In genomic region chr9:124818431-124819281, GRCh38 we compare ENCODE assay signal across 9 cellular contexts. TPM values are rescaled to one million over a fixed set of nuclear protein-coding genes. Genes with fewer than 3 reads are reported as not detected.
A peak's percentile ranks its signal among the peaks of the same experiment; 100 is the strongest.
DNase-seq lines count a peak whose midpoint lies in the region; ATAC-seq, FAIRE-seq and TF ChIP-seq lines count a peak whose summit lies in the region.
"Had no signal": no experiment of that assay in that cellular context is flagged by ENCODE, and none has a peak within 500 bp of the region (broad histone marks: within the 10 kb centered on the region; RNA-seq: fewer than 3 reads in every experiment).

No MANE protein-coding gene starts in this region.

- ATAC-seq in K562 (peak; percentile 75), GM19463 (IDR thresholded peaks at IDR 0.05; ENCODE audit: unreplicated experiment) (no peak), HG03095 (IDR thresholded peaks at IDR 0.05; ENCODE audit: unreplicated experiment) (no peak), GM18868 (IDR thresholded peaks at IDR 0.05; ENCODE audit: unreplicated experiment) (no peak)

- no peak overlapping the region for H2BK120ac ChIP-seq in neuronal stem cell (ENCODE audit: low read depth, low read length)

- WGBS in GM23248 (ENCODE audit: low coverage in 1 of 2, low lambda C conversion rate in 2 of 2, missing lambda C conversion rate in 2 of 2), 2 experiments, result 39 to 41% methylated on average over 18 of the region's 18 CpGs
- WGBS in K562 (ENCODE audit: insufficient coverage, low coverage, missing lambda C conversion rate), result 21% methylated on average over 18 of the region's 18 CpGs
- no CpG with 5 or more reads among the region's 18 CpGs for WGBS in neuronal stem cell (ENCODE audit: extremely low coverage in 2 of 2, insufficient read length in 2 of 2, insufficient replicate concordance in 1 of 2), 2 donors

- H3K9me3 ChIP-seq in GM23248 (ENCODE audit: low read depth) (no peaks in the 10 kb centered on the region), K562 (replicated peaks; ENCODE audit: control insufficient read depth, insufficient read depth, low read depth, low read length) (no peaks in the 10 kb centered on the region), neuronal stem cell (replicated peaks in 1 of 2; ENCODE audit: control insufficient read depth in 2 of 2, insufficient read depth in 1 of 2, low read depth in 1 of 2, low read length in 2 of 2) (no peaks in the 10 kb centered on the region)

- POLR2A ChIA-PET in K562 (lab: Yijun Ruan, JAX), result interaction anchor here (0.6 to 1.5 kb wide), 7 partner anchors 11 to 89 kb away, joined by 3 to 5 read pairs (median 4); no protein-coding TSS in a partner anchor

- CTCF ChIA-PET in K562 (lab: Yijun Ruan, JAX; ENCODE audit: low intra/inter-chr PET ratio), result no interaction called here

- H3K27me3 ChIP-seq in GM23248 (replicated peaks; ENCODE audit: insufficient read depth), result no peaks in the 10 kb centered on the region
- H3K27me3 ChIP-seq in K562 (ENCODE audit: control insufficient read depth in 2 of 2, insufficient read depth in 2 of 2, low read length in 2 of 2), result no peaks in the 10 kb centered on the region
- H3K27me3 ChIP-seq in neuronal stem cell (ENCODE audit: control insufficient read depth in 3 of 3, insufficient read depth in 3 of 3, low read depth in 1 of 3, low read length in 3 of 3), result peaks cover 0 to 6% (median 0%) of the 10 kb centered on the region in 3 experiments

- H3K23ac ChIP-seq in neuronal stem cell (ENCODE audit: low read depth, low read length, poor library complexity), result peak overlapping the region; percentile 62

- peak in 1 of 3 experiments; percentile 26; a peak in 2 of 6 replicates for TF ChIP-seq CTCF in K562 (IDR thresholded peaks at IDR 0.05 in 2 of 3, conservative IDR thresholded peaks at IDR 0.05 in 1 of 3; ENCODE audit: insufficient read depth in 2 of 3, low read depth in 1 of 3, low read length in 3 of 3)

- H4K20me1 ChIP-seq in GM23248 (ENCODE audit: insufficient read depth), result no peaks in the 10 kb centered on the region
- H4K20me1 ChIP-seq in K562 (replicated peaks; ENCODE audit: control insufficient read depth, insufficient read depth, low read length), result no peaks in the 10 kb centered on the region

- H3K27ac ChIP-seq in GM23248 (no peak overlapping the region), K562 (ENCODE audit: extremely low read depth, low read depth, low read length) (no peak overlapping the region), neuronal stem cell (replicated peaks; ENCODE audit: low read length) (no peak overlapping the region)

- H3F3A ChIP-seq in GM23248 (ENCODE audit: insufficient read depth), result peaks cover 4% of the 10 kb centered on the region

- H3K9ac ChIP-seq in GM23248 (no peak overlapping the region), K562 (ENCODE audit: insufficient read depth in 1 of 2, low read depth in 2 of 2, low read length in 2 of 2) (peak overlapping the region in 1 of 2 experiments; percentile 84; a peak in 2 of 4 replicates), neuronal stem cell (ENCODE audit: low read depth, low read length, poor library complexity) (peak overlapping the region; percentile 46)

- no peak for TF ChIP-seq POLR2A in K562 (conservative IDR thresholded peaks at IDR 0.05)

- H3K14ac ChIP-seq in neuronal stem cell (ENCODE audit: low read length), result peak overlapping the region; percentile 10

- peak overlapping the region; percentile 42 for H3K18ac ChIP-seq in neuronal stem cell (ENCODE audit: low read length)

- peak overlapping the region; percentile 91 for H2BK15ac ChIP-seq in neuronal stem cell (ENCODE audit: low read length)

- BruUV-seq in K562 (replicated peaks; lab: Mats Ljungman, UMichigan), result no TSS peak

- H2BK5ac ChIP-seq in neuronal stem cell (ENCODE audit: low read length), result no peak overlapping the region

- intact Hi-C loops in K562 (cut with micrococcal nuclease), result no loop called here

- no peak overlapping the region for H3K4me2 ChIP-seq in GM23248 (ENCODE audit: unreplicated experiment)
- peak overlapping the region; percentile 40 for H3K4me2 ChIP-seq in K562 (ENCODE audit: insufficient read depth, low read length)
- no peak overlapping the region for H3K4me2 ChIP-seq in neuronal stem cell (ENCODE audit: insufficient read depth, low read length, poor library complexity, severe bottlenecking)

- H3K4me3 ChIP-seq in GM23248, result no peak overlapping the region
- no peak overlapping the region for H3K4me3 ChIP-seq in K562
- no peak overlapping the region for H3K4me3 ChIP-seq in neuronal stem cell (ENCODE audit: low read length in 2 of 2)

- no peak overlapping the region for H2AK5ac ChIP-seq in neuronal stem cell (ENCODE audit: low read depth, low read length)

- no peaks in the 10 kb centered on the region for H3K79me1 ChIP-seq in neuronal stem cell (ENCODE audit: low read depth, low read length)

- H2BK12ac ChIP-seq in neuronal stem cell (ENCODE audit: low read length), result no peak overlapping the region

- H2AFZ ChIP-seq in GM23248 (no peak overlapping the region), K562 (ENCODE audit: low read depth, low read length) (peak overlapping the region; percentile 90), neuronal stem cell (ENCODE audit: low read length) (peak overlapping the region; percentile 70)

- H3K9me1 ChIP-seq in K562 (ENCODE audit: control insufficient read depth, insufficient read depth, low read length), result no peaks in the 10 kb centered on the region

- peak; percentile 61 for FAIRE-seq in K562 (lab: Jason Lieb, UNC)

- no peak overlapping the region for H4K8ac ChIP-seq in neuronal stem cell (ENCODE audit: low read depth, low read length)

- DNase-seq in GM23248 (peak; percentile 69), M059J (ENCODE audit: low read depth) (peak; percentile 97), K562 (ENCODE audit: extremely low read depth in 1 of 4, low spot score in 3 of 4) (peak in 3 of 4 experiments; percentile 44 to 60 (median 50)), neuronal stem cell (ENCODE audit: low spot score) (no peak), superior temporal gyrus (ENCODE audit: extremely low spot score) (no peak)
- DNase-seq: head of caudate nucleus had no signal

- TF ChIP-seq RAD21 in K562 (CRISPR knock-in tag; conservative IDR thresholded peaks at IDR 0.05 in 1 of 2, IDR thresholded peaks at IDR 0.05 in 1 of 2), result 0 out of 4 replicates have a peak, but pooled peaks of 1 of the 2 experiments have one; percentile 9

- H3K4ac ChIP-seq in neuronal stem cell (ENCODE audit: low read length), result no peak overlapping the region

- TF ChIP-seq EP300 in K562 (IDR thresholded peaks at IDR 0.05; ENCODE audit: low read length), result 0 out of 2 replicates have a peak, but pooled peaks have one; percentile 21

- in situ Hi-C loops in GM23248 (cut with MboI) (no loop called here), K562 (cut with MboI) (no loop called here)

- no peak overlapping the region for H4K91ac ChIP-seq in neuronal stem cell (ENCODE audit: low read depth, low read length, poor library complexity)

- no peaks in the 10 kb centered on the region for H3K9me2 ChIP-seq in GM23248 (ENCODE audit: insufficient read depth)

- H3K36me3 ChIP-seq in GM23248 (ENCODE audit: low read depth), result no peaks in the 10 kb centered on the region
- H3K36me3 ChIP-seq in K562 (ENCODE audit: control insufficient read depth, insufficient read depth, low read length), result no peaks in the 10 kb centered on the region
- no peaks in the 10 kb centered on the region for H3K36me3 ChIP-seq in neuronal stem cell (replicated peaks in 1 of 2; ENCODE audit: control insufficient read depth in 2 of 2, insufficient read depth in 2 of 2, low read length in 2 of 2)

- H3K79me2 ChIP-seq in GM23248 (ENCODE audit: insufficient read depth), result no peaks in the 10 kb centered on the region
- no peaks in the 10 kb centered on the region for H3K79me2 ChIP-seq in K562 (ENCODE audit: control insufficient read depth, insufficient read depth, low read length)

- H3K4me1 ChIP-seq in GM23248 (ENCODE audit: insufficient read depth), result peaks cover 3% of the 10 kb centered on the region; the same call in 1 of the 2 replicates
- H3K4me1 ChIP-seq in K562 (replicated peaks in 1 of 2; ENCODE audit: control insufficient read depth in 2 of 2, insufficient read depth in 2 of 2, low read length in 2 of 2), result peaks cover 13 to 14% of the 10 kb centered on the region in 2 experiments
- peaks cover 4 to 5% of the 10 kb centered on the region in 2 donors for H3K4me1 ChIP-seq in neuronal stem cell (ENCODE audit: control insufficient read depth in 2 of 2, insufficient read depth in 1 of 2, low read depth in 1 of 2, low read length in 2 of 2)

RNA-seq across cellular contexts. Expression of gene WDR38, which starts 34.6 kb away (rescaled TPM):
- total RNA-seq in GM23248 (2014; rRNA removed; shearing (Covaris generic)), result not detected in 2 replicates
- polyA plus RNA-seq in GM23248 (2016; fragmentation: Nextera tagmentation; extraction: Ambion mirVana) (not detected in 2 replicates), K562 (2011; rRNA removed) (not detected in 2 replicates), K562 (2014; fragmentation: Illumina TruSeq; extraction: Trizol) (not detected in 2 replicates), K562 (2014; fragmentation: Nextera tagmentation; extraction: Ambion mirVana) (not detected), K562 (2014; rRNA removed) (not detected in 2 replicates)
- not detected in 2 replicates for total RNA-seq in M059J (2014; rRNA removed; shearing (Covaris generic))
- total RNA-seq in K562 (2011; cell fraction: chromatin; rRNA removed; ENCODE audit: low replicate concordance), result not detected in 2 replicates
- not detected in 2 replicates for total RNA-seq in K562 (2011; cell fraction: nucleolus; rRNA removed)
- not detected in 2 replicates for total RNA-seq in K562 (2011; cell fraction: nucleoplasm; rRNA removed)
- total RNA-seq in K562 (2014; rRNA removed) (not detected in 2 replicates), K562 (2014; rRNA removed; fragmentation: Illumina TruSeq; extraction: Trizol) (not detected in 2 replicates), K562 (2015; rRNA removed; fragmentation: Illumina TruSeq; extraction: Trizol) (not detected in 2 replicates), K562 (2021) (not detected in 2 replicates)
- polyA plus RNA-seq in K562 (2011; cell fraction: cytosol; rRNA removed), result not detected in 2 replicates
- not detected in 2 replicates for polyA plus RNA-seq in K562 (2011; cell fraction: nucleus; rRNA removed)
- polyA plus RNA-seq in K562 (2012), result 0.05 TPM in 1 of 2 replicates, not detected in the other
- polyA minus RNA-seq in K562 (2011; rRNA and poly(A)+ RNA removed), result not detected in 2 replicates
- not detected in 2 replicates for polyA minus RNA-seq in K562 (2011; cell fraction: cytosol; rRNA and poly(A)+ RNA removed)
- polyA minus RNA-seq in K562 (2011; cell fraction: nucleus; rRNA and poly(A)+ RNA removed), result not detected in 2 replicates
- not detected for polyA plus RNA-seq in neuronal stem cell (2013, experiment 1 of 2)
- polyA plus RNA-seq in neuronal stem cell (2013, experiment 2 of 2), result not detected

RNA-seq across cellular contexts. Expression of gene OLFML2A, which starts 41.7 kb away (rescaled TPM):
- 0.11 and 0.38 TPM in 2 replicates for total RNA-seq in GM23248 (2014; rRNA removed; shearing (Covaris generic))
- 0.08 and 0.14 TPM in 2 replicates for polyA plus RNA-seq in GM23248 (2016; fragmentation: Nextera tagmentation; extraction: Ambion mirVana)
- total RNA-seq in M059J (2014; rRNA removed; shearing (Covaris generic)), result 2.4 and 9.3 TPM in 2 replicates
- not detected in 2 replicates for total RNA-seq in K562 (2011; cell fraction: chromatin; rRNA removed; ENCODE audit: low replicate concordance)
- total RNA-seq in K562 (2011; cell fraction: nucleolus; rRNA removed), result not detected in 2 replicates
- total RNA-seq in K562 (2011; cell fraction: nucleoplasm; rRNA removed), result not detected in 2 replicates
- not detected in 2 replicates for total RNA-seq in K562 (2014; rRNA removed)
- not detected in 2 replicates for total RNA-seq in K562 (2014; rRNA removed; fragmentation: Illumina TruSeq; extraction: Trizol)
- not detected in 2 replicates for total RNA-seq in K562 (2015; rRNA removed; fragmentation: Illumina TruSeq; extraction: Trizol)
- 0.09 and 0.16 TPM in 2 replicates for total RNA-seq in K562 (2021)
- not detected in 2 replicates for polyA plus RNA-seq in K562 (2011; rRNA removed)
- polyA plus RNA-seq in K562 (2011; cell fraction: cytosol; rRNA removed), result not detected in 2 replicates
- polyA plus RNA-seq in K562 (2011; cell fraction: nucleus; rRNA removed), result 0.09 TPM in 1 of 2 replicates, not detected in the other
- 0.03 TPM in 1 of 2 replicates, not detected in the other for polyA plus RNA-seq in K562 (2012)
- polyA plus RNA-seq in K562 (2014; fragmentation: Illumina TruSeq; extraction: Trizol), result not detected in 2 replicates
- not detected for polyA plus RNA-seq in K562 (2014; fragmentation: Nextera tagmentation; extraction: Ambion mirVana)
- not detected in 2 replicates for polyA plus RNA-seq in K562 (2014; rRNA removed)
- not detected in 2 replicates for polyA minus RNA-seq in K562 (2011; rRNA and poly(A)+ RNA removed)
- polyA minus RNA-seq in K562 (2011; cell fraction: cytosol; rRNA and poly(A)+ RNA removed), result not detected in 2 replicates
- polyA minus RNA-seq in K562 (2011; cell fraction: nucleus; rRNA and poly(A)+ RNA removed), result not detected in 2 replicates
- 3.4 TPM for polyA plus RNA-seq in neuronal stem cell (2013, experiment 1 of 2)
- polyA plus RNA-seq in neuronal stem cell (2013, experiment 2 of 2), result 3.6 TPM

RNA-seq across cellular contexts. Expression of gene RPL35, which starts 43.1 kb away (rescaled TPM):
- total RNA-seq in GM23248 (2014; rRNA removed; shearing (Covaris generic)), result 1,199 and 1,347 TPM in 2 replicates
- polyA plus RNA-seq in GM23248 (2016; fragmentation: Nextera tagmentation; extraction: Ambion mirVana) (1,193 and 1,202 TPM in 2 replicates), K562 (2011; rRNA removed) (2,343 and 2,530 TPM in 2 replicates), K562 (2014; fragmentation: Illumina TruSeq; extraction: Trizol) (3,405 and 3,414 TPM in 2 replicates), K562 (2014; fragmentation: Nextera tagmentation; extraction: Ambion mirVana) (1,000 to 10,000 TPM; 4,709 to 5,101 TPM), K562 (2014; rRNA removed) (4,604 and 5,028 TPM in 2 replicates)
- total RNA-seq in M059J (2014; rRNA removed; shearing (Covaris generic)), result 2,121 and 2,222 TPM in 2 replicates
- total RNA-seq in K562 (2011; cell fraction: chromatin; rRNA removed; ENCODE audit: low replicate concordance), result 82.3 and 233 TPM in 2 replicates
- 710 and 759 TPM in 2 replicates for total RNA-seq in K562 (2011; cell fraction: nucleolus; rRNA removed)
- total RNA-seq in K562 (2011; cell fraction: nucleoplasm; rRNA removed), result 556 and 654 TPM in 2 replicates
- total RNA-seq in K562 (2014; rRNA removed) (3,379 and 5,070 TPM in 2 replicates), K562 (2014; rRNA removed; fragmentation: Illumina TruSeq; extraction: Trizol) (1,284 and 1,755 TPM in 2 replicates), K562 (2015; rRNA removed; fragmentation: Illumina TruSeq; extraction: Trizol) (3,383 and 3,546 TPM in 2 replicates), K562 (2021) (2,106 and 2,300 TPM in 2 replicates)
- 2,634 and 3,242 TPM in 2 replicates for polyA plus RNA-seq in K562 (2011; cell fraction: cytosol; rRNA removed)
- polyA plus RNA-seq in K562 (2011; cell fraction: nucleus; rRNA removed), result 2,032 and 2,780 TPM in 2 replicates
- 2,776 and 4,833 TPM in 2 replicates for polyA plus RNA-seq in K562 (2012)
- 286 and 426 TPM in 2 replicates for polyA minus RNA-seq in K562 (2011; rRNA and poly(A)+ RNA removed)
- polyA minus RNA-seq in K562 (2011; cell fraction: cytosol; rRNA and poly(A)+ RNA removed), result 256 and 334 TPM in 2 replicates
- 214 and 338 TPM in 2 replicates for polyA minus RNA-seq in K562 (2011; cell fraction: nucleus; rRNA and poly(A)+ RNA removed)
- 6,578 TPM for polyA plus RNA-seq in neuronal stem cell (2013, experiment 1 of 2)
- polyA plus RNA-seq in neuronal stem cell (2013, experiment 2 of 2), result 6,505 TPM

RNA-seq across cellular contexts. Expression of gene ARPC5L, which starts 43.3 kb away (rescaled TPM):
- total RNA-seq in GM23248 (2014; rRNA removed; shearing (Covaris generic)), result 21.9 and 31.5 TPM in 2 replicates
- polyA plus RNA-seq in GM23248 (2016; fragmentation: Nextera tagmentation; extraction: Ambion mirVana), result 75.0 and 77.6 TPM in 2 replicates
- total RNA-seq in M059J (2014; rRNA removed; shearing (Covaris generic)), result 43.9 and 54.1 TPM in 2 replicates
- total RNA-seq in K562 (2011; cell fraction: chromatin; rRNA removed; ENCODE audit: low replicate concordance), result 58.8 and 69.4 TPM in 2 replicates
- total RNA-seq in K562 (2011; cell fraction: nucleolus; rRNA removed), result 35.7 and 42.4 TPM in 2 replicates
- total RNA-seq in K562 (2011; cell fraction: nucleoplasm; rRNA removed), result 46.7 and 58.8 TPM in 2 replicates
- 63.8 and 64.3 TPM in 2 replicates for total RNA-seq in K562 (2014; rRNA removed)
- 56.8 and 63.7 TPM in 2 replicates for total RNA-seq in K562 (2014; rRNA removed; fragmentation: Illumina TruSeq; extraction: Trizol)
- total RNA-seq in K562 (2015; rRNA removed; fragmentation: Illumina TruSeq; extraction: Trizol), result 63.9 and 64.1 TPM in 2 replicates
- 58.1 and 65.2 TPM in 2 replicates for total RNA-seq in K562 (2021)
- polyA plus RNA-seq in K562 (2011; rRNA removed), result 62.9 and 89.7 TPM in 2 replicates
- polyA plus RNA-seq in K562 (2011; cell fraction: cytosol; rRNA removed), result 44.8 TPM in 2 replicates
- 26.6 and 32.7 TPM in 2 replicates for polyA plus RNA-seq in K562 (2011; cell fraction: nucleus; rRNA removed)
- 58.5 and 69.9 TPM in 2 replicates for polyA plus RNA-seq in K562 (2012)
- polyA plus RNA-seq in K562 (2014; fragmentation: Illumina TruSeq; extraction: Trizol), result 50.7 and 51.8 TPM in 2 replicates
- polyA plus RNA-seq in K562 (2014; fragmentation: Nextera tagmentation; extraction: Ambion mirVana), result 10 to 100 TPM; 25.4 to 26.3 TPM
- polyA plus RNA-seq in K562 (2014; rRNA removed), result 111 and 113 TPM in 2 replicates
- polyA minus RNA-seq in K562 (2011; rRNA and poly(A)+ RNA removed), result 42.7 and 53.5 TPM in 2 replicates
- 15.4 and 22.6 TPM in 2 replicates for polyA minus RNA-seq in K562 (2011; cell fraction: cytosol; rRNA and poly(A)+ RNA removed)
- 12.3 and 12.5 TPM in 2 replicates for polyA minus RNA-seq in K562 (2011; cell fraction: nucleus; rRNA and poly(A)+ RNA removed)
- polyA plus RNA-seq in neuronal stem cell (2013, experiment 1 of 2), result 31.9 TPM
- polyA plus RNA-seq in neuronal stem cell (2013, experiment 2 of 2), result 31.7 TPM

RNA-seq across cellular contexts. Expression of gene NR6A1, which starts 47.5 kb away (rescaled TPM):
- total RNA-seq in GM23248 (2014; rRNA removed; shearing (Covaris generic)), result not detected in 2 replicates
- polyA plus RNA-seq in GM23248 (2016; fragmentation: Nextera tagmentation; extraction: Ambion mirVana), result 0.06 and 0.16 TPM in 2 replicates
- total RNA-seq in M059J (2014; rRNA removed; shearing (Covaris generic)), result 1.4 and 2.4 TPM in 2 replicates
- 38.8 and 43.3 TPM in 2 replicates for total RNA-seq in K562 (2011; cell fraction: chromatin; rRNA removed; ENCODE audit: low replicate concordance)
- total RNA-seq in K562 (2011; cell fraction: nucleolus; rRNA removed), result 19.2 and 20.5 TPM in 2 replicates
- 26.0 and 37.2 TPM in 2 replicates for total RNA-seq in K562 (2011; cell fraction: nucleoplasm; rRNA removed)
- total RNA-seq in K562 (2014; rRNA removed), result 23.0 and 34.5 TPM in 2 replicates
- 34.9 and 36.5 TPM in 2 replicates for total RNA-seq in K562 (2014; rRNA removed; fragmentation: Illumina TruSeq; extraction: Trizol)
- total RNA-seq in K562 (2015; rRNA removed; fragmentation: Illumina TruSeq; extraction: Trizol), result 36.5 and 38.7 TPM in 2 replicates
- total RNA-seq in K562 (2021), result 55.4 and 56.7 TPM in 2 replicates
- polyA plus RNA-seq in K562 (2011; rRNA removed), result 32.7 and 36.6 TPM in 2 replicates
- 25.5 and 31.6 TPM in 2 replicates for polyA plus RNA-seq in K562 (2011; cell fraction: cytosol; rRNA removed)
- 24.6 and 25.2 TPM in 2 replicates for polyA plus RNA-seq in K562 (2011; cell fraction: nucleus; rRNA removed)
- polyA plus RNA-seq in K562 (2012), result 10.4 and 15.9 TPM in 2 replicates
- 24.5 and 28.3 TPM in 2 replicates for polyA plus RNA-seq in K562 (2014; fragmentation: Illumina TruSeq; extraction: Trizol)
- polyA plus RNA-seq in K562 (2014; fragmentation: Nextera tagmentation; extraction: Ambion mirVana), result 10 to 100 TPM in 1 of 2 experiments, 1 to 10 TPM in 1; 9.7 to 17.7 TPM
- polyA plus RNA-seq in K562 (2014; rRNA removed), result 16.6 and 17.8 TPM in 2 replicates
- polyA minus RNA-seq in K562 (2011; rRNA and poly(A)+ RNA removed), result 84.3 and 92.2 TPM in 2 replicates
- polyA minus RNA-seq in K562 (2011; cell fraction: cytosol; rRNA and poly(A)+ RNA removed), result 47.1 and 52.4 TPM in 2 replicates
- 12.0 and 20.3 TPM in 2 replicates for polyA minus RNA-seq in K562 (2011; cell fraction: nucleus; rRNA and poly(A)+ RNA removed)
- 109 TPM for polyA plus RNA-seq in neuronal stem cell (2013, experiment 1 of 2)
- 113 TPM for polyA plus RNA-seq in neuronal stem cell (2013, experiment 2 of 2)

Comparison
In these comparisons a context has a peak if more than half of its experiments do, and no peak if none do; other contexts are left out.
1. DNase-seq: peak in GM23248 (single experiment), M059J (single experiment) and K562 (3 of 4); none in neuronal stem cell (single experiment) and superior temporal gyrus (single experiment).